1 cellular context compared by ENCODE assay signal in genomic region chr1:56482486-56482885, GRCh38.
TF ChIP-seq lines count a peak whose summit lies in the region.

No MANE protein-coding gene starts in this region.

TF ChIP-seq in HepG2, 621 proteins besides CTCF, POLR2A, EP300 and RAD21 (continued from another document and continues in another):
- no peak for TF ChIP-seq NFRKB (IDR thresholded peaks at IDR 0.05)
- no peak for TF ChIP-seq DMAP1 (CRISPR knock-in tag; IDR thresholded peaks at IDR 0.05)
- TF ChIP-seq, protein P1, sequence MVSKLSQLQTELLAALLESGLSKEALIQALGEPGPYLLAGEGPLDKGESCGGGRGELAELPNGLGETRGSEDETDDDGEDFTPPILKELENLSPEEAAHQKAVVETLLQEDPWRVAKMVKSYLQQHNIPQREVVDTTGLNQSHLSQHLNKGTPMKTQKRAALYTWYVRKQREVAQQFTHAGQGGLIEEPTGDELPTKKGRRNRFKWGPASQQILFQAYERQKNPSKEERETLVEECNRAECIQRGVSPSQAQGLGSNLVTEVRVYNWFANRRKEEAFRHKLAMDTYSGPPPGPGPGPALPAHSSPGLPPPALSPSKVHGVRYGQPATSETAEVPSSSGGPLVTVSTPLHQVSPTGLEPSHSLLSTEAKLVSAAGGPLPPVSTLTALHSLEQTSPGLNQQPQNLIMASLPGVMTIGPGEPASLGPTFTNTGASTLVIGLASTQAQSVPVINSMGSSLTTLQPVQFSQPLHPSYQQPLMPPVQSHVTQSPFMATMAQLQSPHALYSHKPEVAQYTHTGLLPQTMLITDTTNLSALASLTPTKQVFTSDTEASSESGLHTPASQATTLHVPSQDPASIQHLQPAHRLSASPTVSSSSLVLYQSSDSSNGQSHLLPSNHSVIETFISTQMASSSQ (IDR thresholded peaks at IDR 0.05; ENCODE audit: low read depth): no peak
- TF ChIP-seq, protein P1 (CRISPR knock-in tag; IDR thresholded peaks at IDR 0.05; ENCODE audit: borderline replicate concordance): no peak
- peak; percentile 88 for TF ChIP-seq ARID5B (CRISPR knock-in tag; IDR thresholded peaks at IDR 0.05)
- TF ChIP-seq GFI1 (CRISPR knock-in tag; IDR thresholded peaks at IDR 0.05; ENCODE audit: borderline replicate concordance): no peak
- no peak for TF ChIP-seq ZNF562 (CRISPR knock-in tag; IDR thresholded peaks at IDR 0.05; ENCODE audit: borderline replicate concordance)
- peak; percentile 66; the same call in 1 of the 2 replicates for TF ChIP-seq EHMT2 (IDR thresholded peaks at IDR 0.05; ENCODE audit: borderline replicate concordance, low read depth, low read length)
- TF ChIP-seq PRPF4 (IDR thresholded peaks at IDR 0.05; ENCODE audit: low read depth, low read length, poor library complexity, severe bottlenecking): no peak
- no peak for TF ChIP-seq TERF1 (CRISPR knock-in tag; IDR thresholded peaks at IDR 0.05)
- TF ChIP-seq NCOA2 (CRISPR knock-in tag; IDR thresholded peaks at IDR 0.05): peak; percentile 31; the same call in 1 of the 2 replicates
- TF ChIP-seq CBX2 (IDR thresholded peaks at IDR 0.05; ENCODE audit: low read depth, low read length): no peak
- TF ChIP-seq CBX2 (CRISPR knock-in tag; IDR thresholded peaks at IDR 0.05; ENCODE audit: low read depth): no peak
- TF ChIP-seq SOX13 (IDR thresholded peaks at IDR 0.05): no peak
- peak in 1 of 2 experiments; percentile 82; a peak in 2 of 4 replicates for TF ChIP-seq SOX13 (CRISPR knock-in tag; conservative IDR thresholded peaks at IDR 0.05 in 1 of 2, IDR thresholded peaks at IDR 0.05 in 1 of 2)
- TF ChIP-seq ZMYM3 (CRISPR knock-in tag; IDR thresholded peaks at IDR 0.05): no peak
- TF ChIP-seq GATAD1 (CRISPR knock-in tag; IDR thresholded peaks at IDR 0.05): no peak
- TF ChIP-seq FOXO1 (CRISPR knock-in tag; IDR thresholded peaks at IDR 0.05): peak; percentile 68
- TF ChIP-seq RXRB (CRISPR knock-in tag; IDR thresholded peaks at IDR 0.05; ENCODE audit: borderline replicate concordance): peak; percentile 57; the same call in 1 of the 2 replicates
- TF ChIP-seq, protein P2, sequence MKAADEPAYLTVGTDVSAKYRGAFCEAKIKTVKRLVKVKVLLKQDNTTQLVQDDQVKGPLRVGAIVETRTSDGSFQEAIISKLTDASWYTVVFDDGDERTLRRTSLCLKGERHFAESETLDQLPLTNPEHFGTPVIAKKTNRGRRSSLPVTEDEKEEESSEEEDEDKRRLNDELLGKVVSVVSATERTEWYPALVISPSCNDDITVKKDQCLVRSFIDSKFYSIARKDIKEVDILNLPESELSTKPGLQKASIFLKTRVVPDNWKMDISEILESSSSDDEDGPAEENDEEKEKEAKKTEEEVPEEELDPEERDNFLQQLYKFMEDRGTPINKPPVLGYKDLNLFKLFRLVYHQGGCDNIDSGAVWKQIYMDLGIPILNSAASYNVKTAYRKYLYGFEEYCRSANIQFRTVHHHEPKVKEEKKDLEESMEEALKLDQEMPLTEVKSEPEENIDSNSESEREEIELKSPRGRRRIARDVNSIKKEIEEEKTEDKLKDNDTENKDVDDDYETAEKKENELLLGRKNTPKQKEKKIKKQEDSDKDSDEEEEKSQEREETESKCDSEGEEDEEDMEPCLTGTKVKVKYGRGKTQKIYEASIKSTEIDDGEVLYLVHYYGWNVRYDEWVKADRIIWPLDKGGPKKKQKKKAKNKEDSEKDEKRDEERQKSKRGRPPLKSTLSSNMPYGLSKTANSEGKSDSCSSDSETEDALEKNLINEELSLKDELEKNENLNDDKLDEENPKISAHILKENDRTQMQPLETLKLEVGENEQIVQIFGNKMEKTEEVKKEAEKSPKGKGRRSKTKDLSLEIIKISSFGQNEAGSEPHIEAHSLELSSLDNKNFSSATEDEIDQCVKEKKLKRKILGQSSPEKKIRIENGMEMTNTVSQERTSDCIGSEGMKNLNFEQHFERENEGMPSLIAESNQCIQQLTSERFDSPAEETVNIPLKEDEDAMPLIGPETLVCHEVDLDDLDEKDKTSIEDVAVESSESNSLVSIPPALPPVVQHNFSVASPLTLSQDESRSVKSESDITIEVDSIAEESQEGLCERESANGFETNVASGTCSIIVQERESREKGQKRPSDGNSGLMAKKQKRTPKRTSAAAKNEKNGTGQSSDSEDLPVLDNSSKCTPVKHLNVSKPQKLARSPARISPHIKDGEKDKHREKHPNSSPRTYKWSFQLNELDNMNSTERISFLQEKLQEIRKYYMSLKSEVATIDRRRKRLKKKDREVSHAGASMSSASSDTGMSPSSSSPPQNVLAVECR (CRISPR knock-in tag; IDR thresholded peaks at IDR 0.05; ENCODE audit: borderline replicate concordance): no peak
- no peak for TF ChIP-seq MTERF4 (CRISPR knock-in tag; IDR thresholded peaks at IDR 0.05)
- no peak for TF ChIP-seq ZSCAN22 (CRISPR knock-in tag; IDR thresholded peaks at IDR 0.05)
- TF ChIP-seq, protein P3, sequence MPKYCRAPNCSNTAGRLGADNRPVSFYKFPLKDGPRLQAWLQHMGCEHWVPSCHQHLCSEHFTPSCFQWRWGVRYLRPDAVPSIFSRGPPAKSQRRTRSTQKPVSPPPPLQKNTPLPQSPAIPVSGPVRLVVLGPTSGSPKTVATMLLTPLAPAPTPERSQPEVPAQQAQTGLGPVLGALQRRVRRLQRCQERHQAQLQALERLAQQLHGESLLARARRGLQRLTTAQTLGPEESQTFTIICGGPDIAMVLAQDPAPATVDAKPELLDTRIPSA (CRISPR knock-in tag; IDR thresholded peaks at IDR 0.05; ENCODE audit: borderline replicate concordance): no peak
- TF ChIP-seq REXO4 (CRISPR knock-in tag; IDR thresholded peaks at IDR 0.05; ENCODE audit: borderline replicate concordance): no peak
- TF ChIP-seq HDAC1 (CRISPR knock-in tag; IDR thresholded peaks at IDR 0.05): 0 out of 2 replicates have a peak, but pooled peaks have one; percentile 17
- TF ChIP-seq SAP130 (CRISPR knock-in tag; IDR thresholded peaks at IDR 0.05; ENCODE audit: low read depth): peak; percentile 51; the same call in 1 of the 2 replicates
- peak; percentile 48; the same call in 1 of the 2 replicates for TF ChIP-seq NCOR1 (IDR thresholded peaks at IDR 0.05; ENCODE audit: borderline replicate concordance, low read length)
- no peak for TF ChIP-seq HOXA5 (CRISPR knock-in tag; IDR thresholded peaks at IDR 0.05)
- TF ChIP-seq CREM (IDR thresholded peaks at IDR 0.05): 0 out of 2 replicates have a peak, but pooled peaks have one; percentile 20
- TF ChIP-seq CREM (CRISPR knock-in tag; IDR thresholded peaks at IDR 0.05): no peak
- no peak for TF ChIP-seq IKZF1 (IDR thresholded peaks at IDR 0.05)
- no peak for TF ChIP-seq THAP11 (CRISPR knock-in tag; IDR thresholded peaks at IDR 0.05)
- no peak for TF ChIP-seq ZNF761 (CRISPR knock-in tag; conservative IDR thresholded peaks at IDR 0.05)
- TF ChIP-seq ZNF629 (CRISPR knock-in tag; conservative IDR thresholded peaks at IDR 0.05): peak; percentile 47
- TF ChIP-seq ZNF281 (CRISPR knock-in tag; IDR thresholded peaks at IDR 0.05; ENCODE audit: borderline replicate concordance): no peak
- no peak for TF ChIP-seq ZNF280B (CRISPR knock-in tag; IDR thresholded peaks at IDR 0.05; ENCODE audit: borderline replicate concordance)
- no peak for TF ChIP-seq ZGPAT (CRISPR knock-in tag; IDR thresholded peaks at IDR 0.05)
- TF ChIP-seq TEF (CRISPR knock-in tag; IDR thresholded peaks at IDR 0.05): no peak
